ENCODE assay signal across 32 cellular contexts in genomic region chr11:127049486-127049885, GRCh38. TPM values are rescaled to one million over a fixed set of nuclear protein-coding genes. Genes with fewer than 3 reads are reported as not detected.
"Had no signal": no experiment of that assay in that cellular context is flagged by ENCODE, and none has a peak within 500 bp of the region (broad histone marks: within the 10 kb centered on the region; RNA-seq: fewer than 3 reads in every experiment).

No MANE protein-coding gene starts in this region.

- DNase-seq: activated CD4-positive, alpha-beta T cell treated with anti-CD3 and anti-CD28 coated beads, Interleukin-2, amount 10 ng/mL, durations not matched to agents 24 days and 14 days; activated CD4-positive, alpha-beta T cell treated with anti-CD3 and anti-CD28 coated beads, Interleukin-2, amount 50 U/mL, for 4 hours; activated CD8-positive, alpha-beta T cell treated with anti-CD3 and anti-CD28 coated beads for 36 hours; activated effector memory CD4-positive, alpha-beta T cell treated with anti-CD3 and anti-CD28 coated beads, Interleukin-2, amount 50 U/mL, for 16 hours; activated naive CD4-positive, alpha-beta T cell treated with Interleukin-2 at 50 U/mL for 16 hours; activated naive CD8-positive, alpha-beta T cell treated with anti-CD3 and anti-CD28 coated beads, Interleukin-2, amount 10 ng/mL, durations not matched to agents 7 days and 5 days; activated T-cell treated with anti-CD3 and anti-CD28 coated beads, Interleukin-2, amount 50 U/mL, for 1 hour; activated T-cell treated with anti-CD3 and anti-CD28 coated beads, Interleukin-2, amount 50 U/mL, for 72 hours; amygdala; caudate nucleus; cerebellar nuclear complex; IMR-90; NCI-H1092 treated with DMSO at 0.1 percent for 48 hours; NCI-H1417; NCI-H187 treated with DMSO at 0.1 percent for 48 hours; NCI-H2081; NCI-H345; NCI-H526 treated with DMSO at 0.1 percent for 48 hours; OCI-M1; SHP77; SJCRH30; T1000 had no signal

- H3K27me3 Mint-ChIP-seq: activated CD4-positive, alpha-beta T cell treated with anti-CD3 and anti-CD28 coated beads, Interleukin-2, amount 10 ng/mL, durations not matched to agents 24 days and 14 days; activated CD8-positive, alpha-beta T cell treated with anti-CD3 and anti-CD28 coated beads for 36 hours; activated naive CD4-positive, alpha-beta T cell treated with anti-CD3 and anti-CD28 coated beads, Interleukin-2, amount 50 U/mL, for 24 hours; activated naive CD8-positive, alpha-beta T cell treated with anti-CD3 and anti-CD28 coated beads, Interleukin-2, amount 10 ng/mL, durations not matched to agents 7 days and 5 days; activated T-helper 17 cell treated with anti-CD3 and anti-CD28 coated beads, Interleukin-2, amount 50 U/mL, for 72 hours had no signal

- H3K4me1 Mint-ChIP-seq: activated CD4-positive, alpha-beta T cell treated with anti-CD3 and anti-CD28 coated beads, Interleukin-2, amount 10 ng/mL, durations not matched to agents 24 days and 14 days; activated naive CD4-positive, alpha-beta T cell treated with anti-CD3 and anti-CD28 coated beads, Interleukin-2, amount 50 U/mL, for 24 hours; activated naive CD8-positive, alpha-beta T cell treated with anti-CD3 and anti-CD28 coated beads, Interleukin-2, amount 10 ng/mL, durations not matched to agents 7 days and 5 days; activated T-helper 17 cell treated with anti-CD3 and anti-CD28 coated beads, Interleukin-2, amount 50 U/mL, for 72 hours had no signal

- H3K36me3 ChIP-seq: ascending aorta, SJCRH30 had no signal

- H3K9me3 Mint-ChIP-seq: activated CD4-positive, alpha-beta T cell treated with anti-CD3 and anti-CD28 coated beads, Interleukin-2, amount 10 ng/mL, durations not matched to agents 24 days and 14 days; activated CD8-positive, alpha-beta T cell treated with anti-CD3 and anti-CD28 coated beads for 36 hours; activated naive CD4-positive, alpha-beta T cell treated with anti-CD3 and anti-CD28 coated beads, Interleukin-2, amount 50 U/mL, for 24 hours; activated naive CD8-positive, alpha-beta T cell treated with anti-CD3 and anti-CD28 coated beads, Interleukin-2, amount 10 ng/mL, durations not matched to agents 7 days and 5 days; activated T-helper 17 cell treated with anti-CD3 and anti-CD28 coated beads, Interleukin-2, amount 50 U/mL, for 72 hours had no signal

- H3K27ac ChIP-seq: ascending aorta, SJCRH30, SK-N-MC had no signal

- H3K4me1 ChIP-seq: ascending aorta, SJCRH30 had no signal

- H3K27me3 ChIP-seq: ascending aorta, SJCRH30 had no signal

- FAIRE-seq: K562, TTC549 had no signal

- H3K9me3 ChIP-seq: ascending aorta, SJCRH30 had no signal

- H3K36me3 Mint-ChIP-seq: activated naive CD4-positive, alpha-beta T cell treated with anti-CD3 and anti-CD28 coated beads, Interleukin-2, amount 50 U/mL, for 24 hours; activated naive CD8-positive, alpha-beta T cell treated with anti-CD3 and anti-CD28 coated beads, Interleukin-2, amount 10 ng/mL, durations not matched to agents 7 days and 5 days had no signal

- H3K27ac Mint-ChIP-seq: activated CD4-positive, alpha-beta T cell treated with anti-CD3 and anti-CD28 coated beads, Interleukin-2, amount 10 ng/mL, durations not matched to agents 24 days and 14 days; activated CD8-positive, alpha-beta T cell treated with anti-CD3 and anti-CD28 coated beads for 36 hours; activated naive CD4-positive, alpha-beta T cell treated with anti-CD3 and anti-CD28 coated beads, Interleukin-2, amount 50 U/mL, for 24 hours; activated naive CD8-positive, alpha-beta T cell treated with anti-CD3 and anti-CD28 coated beads, Interleukin-2, amount 10 ng/mL, durations not matched to agents 7 days and 5 days; activated T-cell treated with anti-CD3 and anti-CD28 coated beads, Interleukin-2, amount 50 U/mL, for 72 hours; activated T-helper 17 cell treated with anti-CD3 and anti-CD28 coated beads, Interleukin-2, amount 50 U/mL, for 72 hours had no signal

- H3K4me3 ChIP-seq: ascending aorta, K562, SJCRH30, SK-N-MC had no signal

- H3K4me3 Mint-ChIP-seq: activated CD4-positive, alpha-beta T cell treated with anti-CD3 and anti-CD28 coated beads, Interleukin-2, amount 10 ng/mL, durations not matched to agents 24 days and 14 days; activated CD8-positive, alpha-beta T cell treated with anti-CD3 and anti-CD28 coated beads for 36 hours; activated naive CD4-positive, alpha-beta T cell treated with anti-CD3 and anti-CD28 coated beads, Interleukin-2, amount 50 U/mL, for 24 hours; activated naive CD8-positive, alpha-beta T cell treated with anti-CD3 and anti-CD28 coated beads, Interleukin-2, amount 10 ng/mL, durations not matched to agents 7 days and 5 days; activated T-cell treated with anti-CD3 and anti-CD28 coated beads, Interleukin-2, amount 50 U/mL, for 72 hours; activated T-helper 17 cell treated with anti-CD3 and anti-CD28 coated beads, Interleukin-2, amount 50 U/mL, for 72 hours had no signal

RNA-seq across cellular contexts. Expression of gene KIRREL3, which starts 48.9 kb away (rescaled TPM):
- total RNA-seq: activated CD4-positive, alpha-beta T cell treated with anti-CD3 and anti-CD28 coated beads, Interleukin-2, amount 10 ng/mL, durations not matched to agents 24 days and 14 days; activated CD8-positive, alpha-beta memory T cell treated with anti-CD3 and anti-CD28 coated beads for 36 hours; activated CD8-positive, alpha-beta T cell treated with anti-CD3 and anti-CD28 coated beads for 36 hours; activated naive CD8-positive, alpha-beta T cell treated with anti-CD3 and anti-CD28 coated beads, Interleukin-2, amount 10 ng/mL, durations not matched to agents 7 days and 5 days; activated T-cell treated with anti-CD3 and anti-CD28 coated beads, Interleukin-2, amount 50 U/mL, for 72 hours; activated T-helper 17 cell treated with anti-CD3 and anti-CD28 coated beads, Interleukin-2, amount 50 U/mL, for 72 hours; ascending aorta; NCI-H460; T-helper 1 cell treated with Interleukin-12 subunit alpha and Interleukin-12 subunit beta and Interleukin-4 antibody, amounts not matched to agents 30 ng/mL and 1 ng/mL, for 36 hours; T-helper 2 cell treated with Interferon-gamma antibody and Interleukin-4, amounts not matched to agents 100 ng/mL and 5 ng/mL, for 36 hours had no signal
